8 cellular contexts compared by ENCODE assay signal in genomic region chr3:23611737-23612295, GRCh38.
DNase-seq lines count a peak whose midpoint lies in the region; ATAC-seq and TF ChIP-seq lines count a peak whose summit lies in the region.

No MANE protein-coding gene starts in this region.

- H3K79me2 ChIP-seq in OCI-LY1 (ENCODE audit: insufficient read depth, low read length) = no peaks in the 10 kb centered on the region

- H3K4me2 ChIP-seq in OCI-LY1 (ENCODE audit: low read length) = peak overlapping the region; percentile 26; the same call in 1 of the 2 replicates

- ATAC-seq in GM18907 (IDR thresholded peaks at IDR 0.05; ENCODE audit: unreplicated experiment) (no peak), HG02973 (IDR thresholded peaks at IDR 0.05; ENCODE audit: unreplicated experiment) (no peak)

- no peaks in the 10 kb centered on the region for H3K9me2 ChIP-seq in OCI-LY1 (ENCODE audit: low read depth, low read length)

- H4K20me1 ChIP-seq in OCI-LY1 (ENCODE audit: insufficient read depth, low read length) = no peaks in the 10 kb centered on the region

- no peak overlapping the region for H3K27ac ChIP-seq in OCI-LY1 (ENCODE audit: low read depth, low read length, poor library complexity, severe bottlenecking)

- H3K4me3 ChIP-seq in OCI-LY1 (ENCODE audit: low read depth, low read length, poor library complexity, severe bottlenecking) = no peak overlapping the region
- no peak overlapping the region for H3K4me3 ChIP-seq in fibroblast of villous mesenchyme (ENCODE audit: low read depth, low read length)

- no peak overlapping the region for H3K9ac ChIP-seq in OCI-LY1 (ENCODE audit: low read length)

- H3F3A ChIP-seq in OCI-LY1 (ENCODE audit: insufficient read depth, low read length) = no peaks in the 10 kb centered on the region

- DNase-seq in GDM1 (lab: John Stamatoyannopoulos, UW) (peak; percentile 28), fibroblast of villous mesenchyme (ENCODE audit: low read depth) (peak; percentile 52), posterior vena cava (ENCODE audit: low spot score) (peak; percentile 89), cerebellum (ENCODE audit: low spot score) (no peak), DMS53 (lab: John Stamatoyannopoulos, UW) (no peak)

- H3K4me1 ChIP-seq in OCI-LY1 (ENCODE audit: insufficient read depth, low read length, severe bottlenecking) = peaks cover 22% of the 10 kb centered on the region

- H3K36me3 ChIP-seq in OCI-LY1 (ENCODE audit: insufficient read depth, low read length) = no peaks in the 10 kb centered on the region

- H2AFZ ChIP-seq in OCI-LY1 (ENCODE audit: low read length) = no peak overlapping the region

- no peaks in the 10 kb centered on the region for H3K27me3 ChIP-seq in OCI-LY1 (ENCODE audit: insufficient read depth, low read length)

- no peaks in the 10 kb centered on the region for H3K9me3 ChIP-seq in OCI-LY1 (ENCODE audit: low read length)

- intact Hi-C loops in posterior vena cava (cut with DNase I) = no loop called here

- TF ChIP-seq CTCF in OCI-LY1 (IDR thresholded peaks at IDR 0.05; ENCODE audit: low read length) (no peak), fibroblast of villous mesenchyme (IDR thresholded peaks at IDR 0.05; ENCODE audit: insufficient read depth, low read depth, low read length) (no peak)

Comparison
In these comparisons a context has a peak if more than half of its experiments do, and no peak if none do; other contexts are left out.
1. DNase-seq: peak in GDM1 (single experiment), fibroblast of villous mesenchyme (single experiment) and posterior vena cava (single experiment); none in cerebellum (single experiment) and DMS53 (single experiment).